ENCODE assay signal across 8 cellular contexts in genomic region chr12:109597795-109598427, GRCh38. TPM values are rescaled to one million over a fixed set of nuclear protein-coding genes. Genes with fewer than 3 reads are reported as not detected.
DNase-seq lines count a peak whose midpoint lies in the region; ATAC-seq and TF ChIP-seq lines count a peak whose summit lies in the region.

No MANE protein-coding gene starts in this region.

- peak; percentile 74 for DNase-seq in NCI-H1105 treated with DMSO at 0.1 percent for 48 hours (lab: John Stamatoyannopoulos, UW)
- DNase-seq in SW 1271 (lab: John Stamatoyannopoulos, UW) = peak; percentile 17 to 75
- DNase-seq in activated naive CD8-positive, alpha-beta T cell treated with anti-CD3 and anti-CD28 coated beads for 36 hours = peak; percentile 56
- DNase-seq in head of caudate nucleus = peak; percentile 85 to 97 (median 93)
- peak; percentile 87 for DNase-seq in pons (ENCODE audit: low spot score)
- DNase-seq in upper lobe of left lung = peak; percentile 87 to 93

- no peaks in the 10 kb centered on the region for H3K27me3 Mint-ChIP-seq in activated naive CD8-positive, alpha-beta T cell treated with anti-CD3 and anti-CD28 coated beads for 36 hours

- H3K4me3 ChIP-seq in upper lobe of left lung = no peak overlapping the region

- no peak for TF ChIP-seq EP300 in upper lobe of left lung (IDR thresholded peaks at IDR 0.05)

- no peak overlapping the region for H3K4me3 Mint-ChIP-seq in activated naive CD8-positive, alpha-beta T cell treated with anti-CD3 and anti-CD28 coated beads for 36 hours

- TF ChIP-seq POLR2A in upper lobe of left lung (IDR thresholded peaks at IDR 0.05) = no peak

- H3K9me3 ChIP-seq in upper lobe of left lung = no peaks in the 10 kb centered on the region

- H3K27ac Mint-ChIP-seq in activated naive CD8-positive, alpha-beta T cell treated with anti-CD3 and anti-CD28 coated beads for 36 hours = no peak overlapping the region

- no peak overlapping the region for H3K27ac ChIP-seq in upper lobe of left lung

- peaks cover 2% of the 10 kb centered on the region for H3K36me3 Mint-ChIP-seq in activated naive CD8-positive, alpha-beta T cell treated with anti-CD3 and anti-CD28 coated beads for 36 hours

- peaks cover 23% of the 10 kb centered on the region for H3K4me1 Mint-ChIP-seq in activated naive CD8-positive, alpha-beta T cell treated with anti-CD3 and anti-CD28 coated beads for 36 hours

- H3K4me1 ChIP-seq in upper lobe of left lung = peaks cover 5 to 14% (median 8%) of the 10 kb centered on the region in 4 donors

- H3K9me3 Mint-ChIP-seq in activated naive CD8-positive, alpha-beta T cell treated with anti-CD3 and anti-CD28 coated beads for 36 hours = no peaks in the 10 kb centered on the region

- H3K36me3 ChIP-seq in upper lobe of left lung = peaks cover 2 to 34% (median 21%) of the 10 kb centered on the region in 4 donors

- no peaks in the 10 kb centered on the region for H3K27me3 ChIP-seq in upper lobe of left lung

- 40 to 49% methylated on average over 25 to 27 of the region's 27 CpGs for WGBS in upper lobe of left lung, 2 donors

- intact Hi-C loops in head of caudate nucleus (cut with DNase I) = loop anchor here (2.0 to 10.0 kb wide), 2 partner anchors 117 to 177 kb away; partner anchors contain the start of gene FAM222A

- peak; percentile 98 for TF ChIP-seq CTCF in GM12874 (IDR thresholded peaks at IDR 0.05; ENCODE audit: insufficient read depth, low read depth, low read length)
- TF ChIP-seq CTCF in upper lobe of left lung (IDR thresholded peaks at IDR 0.05) = peak; percentile 91 to 97 (median 94)

- ATAC-seq in upper lobe of left lung (ENCODE audit: low FRiP score in 2 of 2) (peak; percentile 80 to 90), GM18511 (IDR thresholded peaks at IDR 0.05; ENCODE audit: unreplicated experiment) (no peak)

RNA-seq across cellular contexts. Expression of gene MVK, which starts 24.3 kb away (rescaled TPM):
- 10 to 100 TPM; 17.9 to 20.5 TPM for total RNA-seq in activated naive CD8-positive, alpha-beta T cell treated with anti-CD3 and anti-CD28 coated beads for 36 hours
- 10 to 100 TPM; 22.2 to 56.2 (median 41.5) TPM for total RNA-seq in upper lobe of left lung

RNA-seq across cellular contexts. Expression of gene MMAB, which starts 24.6 kb away (rescaled TPM):
- 10 to 100 TPM; 58.3 to 62.8 TPM for total RNA-seq in activated naive CD8-positive, alpha-beta T cell treated with anti-CD3 and anti-CD28 coated beads for 36 hours
- total RNA-seq in upper lobe of left lung = 10 to 100 TPM; 14.9 to 68.8 (median 39.2) TPM
